ENCODE assay signal across 5 cellular contexts in genomic region chr1:42477354-42477753, GRCh38. TPM values are rescaled to one million over a fixed set of nuclear protein-coding genes. Genes with fewer than 3 reads are reported as not detected.
DNase-seq lines count a peak whose midpoint lies in the region; ATAC-seq, FAIRE-seq and TF ChIP-seq lines count a peak whose summit lies in the region.
"Not testable (repeated sequence)": the region's sequence is repeated elsewhere in the genome, so short reads cannot be mapped to it uniquely, and the experiment has no call there.
"Had no signal": no experiment of that assay in that cellular context is flagged by ENCODE, and none has a peak within 500 bp of the region (broad histone marks: within the 10 kb centered on the region; RNA-seq: fewer than 3 reads in every experiment).

No MANE protein-coding gene starts in this region.

- not testable (repeated sequence) for H3K4me2 ChIP-seq in HepG2 (ENCODE audit: low read depth, low read length)

- ATAC-seq in HepG2, result not testable (repeated sequence)

- not testable (repeated sequence) for DNase-seq in H54 (ENCODE audit: insufficient read length, low spot score); HepG2 (ENCODE audit: low spot score)

- not testable (repeated sequence) for H3K4me3 ChIP-seq in HEK293 (ENCODE audit: low read depth, low read length); HepG2 (replicated peaks in 1 of 3; ENCODE audit: insufficient read depth in 1 of 3, low read depth in 2 of 3, low read length in 3 of 3)

- intact Hi-C loops in HepG2 (cut with micrococcal nuclease; ENCODE audit: unreplicated experiment), result not testable (repeated sequence)

- 56% methylated on average over 4 of the region's 4 CpGs for WGBS in HepG2 (ENCODE audit: low lambda C conversion rate)

- CTCF ChIA-PET in HEK293 (lab: Yijun Ruan, JAX); HepG2 (lab: Yijun Ruan, JAX; ENCODE audit: low intra/inter-chr PET ratio, low total read pairs): not testable (repeated sequence)

- in situ Hi-C loops in HepG2 (cut with HindIII; ENCODE audit: extremely low pct_ligation_motif_present, low pct_unique_long_range_greater_than_20kb), result not testable (repeated sequence)

- not testable (repeated sequence) for TF ChIP-seq RAD21 in HepG2 (CRISPR knock-in tag; IDR thresholded peaks at IDR 0.05)

- not testable (repeated sequence) for H3K27me3 ChIP-seq in HepG2 (ENCODE audit: control insufficient read depth in 1 of 2, insufficient read depth in 2 of 2, low read length in 2 of 2)

- BruUV-seq in HepG2 (replicated peaks; lab: Mats Ljungman, UMichigan), result not testable (repeated sequence)

- not testable (repeated sequence) for H2AFZ ChIP-seq in HepG2 (ENCODE audit: low read length)

- TF ChIP-seq CTCF in HEK293 (tag by site-specific recombination; IDR thresholded peaks at IDR 0.05); HepG2 (CRISPR knock-in tag; IDR thresholded peaks at IDR 0.05): not testable (repeated sequence)

- not testable (repeated sequence) for H3K9me3 ChIP-seq in HEK293 (ENCODE audit: control insufficient read depth, insufficient read depth, low read depth, low read length); HepG2 (ENCODE audit: low read length)

- not testable (repeated sequence) for H3K4me1 ChIP-seq in HEK293 (ENCODE audit: control insufficient read depth, insufficient read depth, low read length); HepG2 (ENCODE audit: insufficient read depth, low read length)

- not testable (repeated sequence) for TF ChIP-seq EP300 in HepG2 (IDR thresholded peaks at IDR 0.05; ENCODE audit: low read depth in 2 of 2, low read length in 2 of 2); HepG2 (CRISPR knock-in tag; IDR thresholded peaks at IDR 0.05; ENCODE audit: borderline replicate concordance)

- H4K20me1 ChIP-seq in HepG2 (ENCODE audit: insufficient read depth, low read length), result not testable (repeated sequence)

- peak; percentile 23 for FAIRE-seq in H54 (lab: Jason Lieb, UNC)
- not testable (repeated sequence) for FAIRE-seq in HepG2 (lab: Jason Lieb, UNC)

- TF ChIP-seq POLR2A in H54 (IDR thresholded peaks at IDR 0.05; ENCODE audit: low read depth, low read length); HepG2 (IDR thresholded peaks at IDR 0.05; ENCODE audit: insufficient read depth in 1 of 2, low read depth in 2 of 2, low read length in 2 of 2): not testable (repeated sequence)

- H3K79me2 ChIP-seq in HepG2 (ENCODE audit: insufficient read depth, low read length), result not testable (repeated sequence)

- H3K9ac ChIP-seq in HepG2 (ENCODE audit: insufficient read depth, low read depth, low read length), result not testable (repeated sequence)

- POLR2A ChIA-PET in HEK293 (lab: Yijun Ruan, JAX); HepG2 (lab: Yijun Ruan, JAX): not testable (repeated sequence)

- not testable (repeated sequence) for H3K27ac ChIP-seq in HEK293 (ENCODE audit: extremely low read depth, low read depth, low read length); HepG2 (ENCODE audit: extremely low read length, insufficient read depth, low read length)

- H3K36me3 ChIP-seq in HEK293 (ENCODE audit: control insufficient read depth in 2 of 2, insufficient read depth in 1 of 2, low read length in 2 of 2); HepG2 (replicated peaks in 1 of 2; ENCODE audit: control insufficient read depth in 1 of 2, insufficient read depth in 2 of 2, low read length in 2 of 2): not testable (repeated sequence)

TF ChIP-seq in HepG2, 621 proteins besides CTCF, POLR2A, EP300 and RAD21:
- TF ChIP-seq ATF7 (IDR thresholded peaks at IDR 0.05), result peak; percentile 86
- not testable (repeated sequence) for TF ChIP-seq ATF7 (CRISPR knock-in tag; IDR thresholded peaks at IDR 0.05)

RNA-seq across cellular contexts. Expression of gene CCDC30, which starts 14.3 kb away (rescaled TPM):
- total RNA-seq in HepG2 (2016; rRNA removed; fragmentation: Illumina TruSeq; extraction: Trizol), result 0.77 and 1.2 TPM in 2 replicates
- total RNA-seq in HepG2 (2016; cell fraction: cytosol; rRNA removed; fragmentation: Illumina TruSeq; extraction: Trizol; ENCODE audit: low read depth), result 0.26 and 0.91 TPM in 2 replicates
- 0.56 and 0.84 TPM in 2 replicates for total RNA-seq in HepG2 (2016; cell fraction: insoluble cytoplasmic fraction; rRNA removed; fragmentation: Illumina TruSeq; extraction: Trizol)
- 0.48 and 0.74 TPM in 2 replicates for total RNA-seq in HepG2 (2016; cell fraction: membrane; rRNA removed; fragmentation: Illumina TruSeq; extraction: Trizol)
- total RNA-seq in HepG2 (2016; cell fraction: nucleus; rRNA removed; fragmentation: Illumina TruSeq; extraction: Trizol), result 1.5 and 2.3 TPM in 2 replicates
- polyA plus RNA-seq in HepG2 (2011; rRNA removed), result 0.25 and 0.29 TPM in 2 replicates
- polyA plus RNA-seq in HepG2 (2011; cell fraction: cytosol; rRNA removed), result 0.17 and 0.37 TPM in 2 replicates
- 0.76 and 1.2 TPM in 2 replicates for polyA plus RNA-seq in HepG2 (2011; cell fraction: nucleus; rRNA removed)
- 0.66 and 1.2 TPM in 2 replicates for polyA plus RNA-seq in HepG2 (2012)
- 0.37 and 1.2 TPM in 2 replicates for polyA plus RNA-seq in HepG2 (2016; cell fraction: cytosol; fragmentation: Illumina TruSeq; extraction: Trizol; ENCODE audit: low read depth)
- 0.90 and 1.1 TPM in 2 replicates for polyA plus RNA-seq in HepG2 (2016; cell fraction: insoluble cytoplasmic fraction; fragmentation: Illumina TruSeq; extraction: Trizol; ENCODE audit: low read depth)
- polyA plus RNA-seq in HepG2 (2016; cell fraction: membrane; fragmentation: Illumina TruSeq; extraction: Trizol; ENCODE audit: low read depth), result 0.55 and 1.2 TPM in 2 replicates
- 4.6 and 5.3 TPM in 2 replicates for polyA plus RNA-seq in HepG2 (2016; cell fraction: nucleus; fragmentation: Illumina TruSeq; extraction: Trizol; ENCODE audit: insufficient read depth, low read depth)
- polyA minus RNA-seq in HepG2 (2011; rRNA and poly(A)+ RNA removed; ENCODE audit: low replicate concordance), result 0.50 and 1.3 TPM in 2 replicates
- polyA minus RNA-seq in HepG2 (2011; cell fraction: cytosol; rRNA and poly(A)+ RNA removed), result 0.89 TPM in 1 of 2 replicates, not detected in the other
- polyA minus RNA-seq in HepG2 (2011; cell fraction: nucleus; rRNA and poly(A)+ RNA removed), result 3.7 and 5.3 TPM in 2 replicates

RNA-seq across cellular contexts. Expression of gene PPCS, which starts 21.0 kb away (rescaled TPM):
- total RNA-seq in HepG2 (2016; rRNA removed; fragmentation: Illumina TruSeq; extraction: Trizol), result 38.9 and 51.0 TPM in 2 replicates
- total RNA-seq in HepG2 (2016; cell fraction: cytosol; rRNA removed; fragmentation: Illumina TruSeq; extraction: Trizol; ENCODE audit: low read depth), result 12.3 and 12.7 TPM in 2 replicates
- 38.3 and 49.7 TPM in 2 replicates for total RNA-seq in HepG2 (2016; cell fraction: insoluble cytoplasmic fraction; rRNA removed; fragmentation: Illumina TruSeq; extraction: Trizol)
- total RNA-seq in HepG2 (2016; cell fraction: membrane; rRNA removed; fragmentation: Illumina TruSeq; extraction: Trizol), result 27.0 and 27.1 TPM in 2 replicates
- 23.3 and 25.2 TPM in 2 replicates for total RNA-seq in HepG2 (2016; cell fraction: nucleus; rRNA removed; fragmentation: Illumina TruSeq; extraction: Trizol)
- polyA plus RNA-seq in HepG2 (2011; rRNA removed), result 13.4 and 14.5 TPM in 2 replicates
- polyA plus RNA-seq in HepG2 (2011; cell fraction: cytosol; rRNA removed), result 17.1 and 38.8 TPM in 2 replicates
- polyA plus RNA-seq in HepG2 (2011; cell fraction: nucleus; rRNA removed), result 42.9 and 45.6 TPM in 2 replicates
- polyA plus RNA-seq in HepG2 (2012), result 20.9 and 33.5 TPM in 2 replicates
- 13.5 and 16.3 TPM in 2 replicates for polyA plus RNA-seq in HepG2 (2016; cell fraction: cytosol; fragmentation: Illumina TruSeq; extraction: Trizol; ENCODE audit: low read depth)
- 52.5 and 57.6 TPM in 2 replicates for polyA plus RNA-seq in HepG2 (2016; cell fraction: insoluble cytoplasmic fraction; fragmentation: Illumina TruSeq; extraction: Trizol; ENCODE audit: low read depth)
- 21.2 and 23.0 TPM in 2 replicates for polyA plus RNA-seq in HepG2 (2016; cell fraction: membrane; fragmentation: Illumina TruSeq; extraction: Trizol; ENCODE audit: low read depth)
- polyA plus RNA-seq in HepG2 (2016; cell fraction: nucleus; fragmentation: Illumina TruSeq; extraction: Trizol; ENCODE audit: insufficient read depth, low read depth), result 34.2 and 34.7 TPM in 2 replicates
- polyA minus RNA-seq in HepG2 (2011; rRNA and poly(A)+ RNA removed; ENCODE audit: low replicate concordance), result 18.4 and 22.8 TPM in 2 replicates
- polyA minus RNA-seq in HepG2 (2011; cell fraction: cytosol; rRNA and poly(A)+ RNA removed), result 8.9 and 11.3 TPM in 2 replicates
- polyA minus RNA-seq in HepG2 (2011; cell fraction: nucleus; rRNA and poly(A)+ RNA removed), result 17.1 and 19.1 TPM in 2 replicates

RNA-seq across cellular contexts. Expression of gene ZMYND12, which starts 21.5 kb away (rescaled TPM):
- total RNA-seq in HepG2 (2016; rRNA removed; fragmentation: Illumina TruSeq; extraction: Trizol), result 0.13 TPM in 1 of 2 replicates, not detected in the other
- 0.18 and 0.51 TPM in 2 replicates for total RNA-seq in HepG2 (2016; cell fraction: cytosol; rRNA removed; fragmentation: Illumina TruSeq; extraction: Trizol; ENCODE audit: low read depth)
- 0.42 and 0.45 TPM in 2 replicates for total RNA-seq in HepG2 (2016; cell fraction: insoluble cytoplasmic fraction; rRNA removed; fragmentation: Illumina TruSeq; extraction: Trizol)
- 0.21 and 0.65 TPM in 2 replicates for total RNA-seq in HepG2 (2016; cell fraction: membrane; rRNA removed; fragmentation: Illumina TruSeq; extraction: Trizol)
- not detected in 2 replicates for total RNA-seq in HepG2 (2016; cell fraction: nucleus; rRNA removed; fragmentation: Illumina TruSeq; extraction: Trizol)
- polyA plus RNA-seq in HepG2 (2011; rRNA removed), result 0.29 and 0.71 TPM in 2 replicates
- polyA plus RNA-seq in HepG2 (2011; cell fraction: cytosol; rRNA removed), result 0.16 and 0.18 TPM in 2 replicates
- 0.23 TPM in 1 of 2 replicates, not detected in the other for polyA plus RNA-seq in HepG2 (2011; cell fraction: nucleus; rRNA removed)
- polyA plus RNA-seq in HepG2 (2012), result 0.15 and 0.20 TPM in 2 replicates
- 0.19 TPM in 1 of 2 replicates, not detected in the other for polyA plus RNA-seq in HepG2 (2016; cell fraction: cytosol; fragmentation: Illumina TruSeq; extraction: Trizol; ENCODE audit: low read depth)
- 0.37 and 0.66 TPM in 2 replicates for polyA plus RNA-seq in HepG2 (2016; cell fraction: insoluble cytoplasmic fraction; fragmentation: Illumina TruSeq; extraction: Trizol; ENCODE audit: low read depth)
- polyA plus RNA-seq in HepG2 (2016; cell fraction: membrane; fragmentation: Illumina TruSeq; extraction: Trizol; ENCODE audit: low read depth), result 0.17 and 0.34 TPM in 2 replicates
- 0.44 TPM in 1 of 2 replicates, not detected in the other for polyA plus RNA-seq in HepG2 (2016; cell fraction: nucleus; fragmentation: Illumina TruSeq; extraction: Trizol; ENCODE audit: insufficient read depth, low read depth)
- not detected in 2 replicates for polyA minus RNA-seq in HepG2 (2011; rRNA and poly(A)+ RNA removed; ENCODE audit: low replicate concordance)
- polyA minus RNA-seq in HepG2 (2011; cell fraction: cytosol; rRNA and poly(A)+ RNA removed), result not detected in 2 replicates
- 0.77 and 0.87 TPM in 2 replicates for polyA minus RNA-seq in HepG2 (2011; cell fraction: nucleus; rRNA and poly(A)+ RNA removed)
- total RNA-seq: A172 had no signal
- polyA plus RNA-seq: CD8-positive, alpha-beta memory T cell had no signal
